ENCODE assay signal across 21 cellular contexts in genomic region chr20:19824861-19825260, GRCh38.
DNase-seq lines count a peak whose midpoint lies in the region; ATAC-seq, FAIRE-seq and TF ChIP-seq lines count a peak whose summit lies in the region.
"Had no signal": no experiment of that assay in that cellular context is flagged by ENCODE, and none has a peak within 500 bp of the region (broad histone marks: within the 10 kb centered on the region; RNA-seq: fewer than 3 reads in every experiment).

No MANE protein-coding gene starts in this region.

- H3K79me2 ChIP-seq in GM23248 (ENCODE audit: insufficient read depth), result no peaks in the 10 kb centered on the region
- H3K79me2 ChIP-seq in keratinocyte (ENCODE audit: control insufficient read depth, insufficient read depth, low read length), result no peaks in the 10 kb centered on the region
- H3K79me2 ChIP-seq in GM23338 (replicated peaks; ENCODE audit: insufficient read depth), result no peaks in the 10 kb centered on the region
- H3K79me2 ChIP-seq: parathyroid adenoma had no signal

- no peaks in the 10 kb centered on the region for H3K9me3 Mint-ChIP-seq in GM23338
- H3K9me3 Mint-ChIP-seq: activated naive CD8-positive, alpha-beta T cell treated with anti-CD3 and anti-CD28 coated beads, Interleukin-2, amount 10 ng/mL, durations not matched to agents 7 days and 5 days; T-helper 1 cell treated with Interleukin-12 subunit alpha and Interleukin-12 subunit beta and Interleukin-4 antibody, amounts not matched to agents 30 μg/mL and 1 μg/mL, for 36 hours had no signal

- H3K4me3 Mint-ChIP-seq in GM23338, result no peak overlapping the region
- H3K4me3 Mint-ChIP-seq: activated naive CD8-positive, alpha-beta T cell treated with anti-CD3 and anti-CD28 coated beads, Interleukin-2, amount 10 ng/mL, durations not matched to agents 7 days and 5 days; naive thymus-derived CD4-positive, alpha-beta T cell; T-helper 1 cell treated with Interleukin-12 subunit alpha and Interleukin-12 subunit beta and Interleukin-4 antibody, amounts not matched to agents 30 μg/mL and 1 μg/mL, for 36 hours had no signal

- H3K9me1 ChIP-seq in keratinocyte (ENCODE audit: control insufficient read depth, extremely low read depth, insufficient read depth, low read length), result no peaks in the 10 kb centered on the region

- H3K27ac ChIP-seq in GM23248 (no peak overlapping the region), keratinocyte (ENCODE audit: control insufficient read depth, insufficient read depth, low read length) (no peak overlapping the region), upper lobe of left lung (peak overlapping the region in 3 of 4 donors; percentile 9 to 45 (median 36)), GM23338 (ENCODE audit: low read depth) (no peak overlapping the region)
- H3K27ac ChIP-seq: colonic mucosa, parathyroid adenoma, SJSA1 had no signal

- H3K9ac ChIP-seq in GM23248 (no peak overlapping the region), keratinocyte (ENCODE audit: control insufficient read depth, extremely low read depth, insufficient read depth, low read length) (no peak overlapping the region)
- H3K9ac ChIP-seq: parathyroid adenoma had no signal

- 92 to 96% methylated on average over 3 of the region's 3 CpGs for WGBS in GM23248 (ENCODE audit: low coverage in 1 of 2, low lambda C conversion rate in 2 of 2, missing lambda C conversion rate in 2 of 2), 2 experiments
- WGBS in upper lobe of left lung, 2 donors, result 88 to 96% methylated on average over 3 of the region's 3 CpGs

- TF ChIP-seq CTCF in keratinocyte (optimal IDR thresholded peaks at IDR 0.05 in 1 of 3, IDR thresholded peaks at IDR 0.05 in 1 of 3, conservative IDR thresholded peaks at IDR 0.05 in 1 of 3; ENCODE audit: extremely low read depth in 1 of 3, insufficient read depth in 2 of 3, low read length in 3 of 3) (no peak), upper lobe of left lung (IDR thresholded peaks at IDR 0.05) (no peak), GM23338 (conservative IDR thresholded peaks at IDR 0.05; ENCODE audit: low read depth in 2 of 2) (no peak)

- no peak for TF ChIP-seq POLR2A in upper lobe of left lung (IDR thresholded peaks at IDR 0.05)

- H3K9me3 ChIP-seq in GM23248 (ENCODE audit: low read depth), result no peaks in the 10 kb centered on the region
- H3K9me3 ChIP-seq in keratinocyte (ENCODE audit: control insufficient read depth, low read depth, low read length), result no peaks in the 10 kb centered on the region
- no peaks in the 10 kb centered on the region for H3K9me3 ChIP-seq in upper lobe of left lung
- H3K9me3 ChIP-seq: colonic mucosa, SJSA1, thyroid gland had no signal

- no peaks in the 10 kb centered on the region for H3K36me3 Mint-ChIP-seq in GM23338 (ENCODE audit: low read depth)
- H3K36me3 Mint-ChIP-seq: activated naive CD8-positive, alpha-beta T cell treated with anti-CD3 and anti-CD28 coated beads, Interleukin-2, amount 10 ng/mL, durations not matched to agents 7 days and 5 days; naive thymus-derived CD4-positive, alpha-beta T cell had no signal

- H3K4me3 ChIP-seq in GM23248 (no peak overlapping the region), keratinocyte (ENCODE audit: control insufficient read depth in 2 of 3, extremely low read depth in 1 of 3, insufficient read depth in 2 of 3, low read depth in 1 of 3, low read length in 3 of 3) (no peak overlapping the region), upper lobe of left lung (no peak overlapping the region), GM23338 (no peak overlapping the region)
- H3K4me3 ChIP-seq: colonic mucosa, SJSA1, thyroid gland had no signal

- no peaks in the 10 kb centered on the region for H3K36me3 ChIP-seq in GM23248 (ENCODE audit: low read depth)
- H3K36me3 ChIP-seq in keratinocyte (ENCODE audit: control insufficient read depth in 2 of 2, extremely low read depth in 1 of 2, insufficient read depth in 2 of 2, low read length in 2 of 2), result no peaks in the 10 kb centered on the region
- H3K36me3 ChIP-seq in upper lobe of left lung, result peaks cover 0 to 2% (median 0%) of the 10 kb centered on the region in 4 donors
- no peaks in the 10 kb centered on the region for H3K36me3 ChIP-seq in GM23338 (ENCODE audit: insufficient read depth)
- H3K36me3 ChIP-seq: colonic mucosa, SJSA1, thyroid gland had no signal

- ATAC-seq in upper lobe of left lung (ENCODE audit: low FRiP score in 2 of 2), result no peak
- ATAC-seq in GM18867 (IDR thresholded peaks at IDR 0.05; ENCODE audit: unreplicated experiment), result no peak
- ATAC-seq in GM23338, result no peak
- ATAC-seq: naive thymus-derived CD4-positive, alpha-beta T cell had no signal

- peak; percentile 23 for FAIRE-seq in keratinocyte (lab: Jason Lieb, UNC)

- H4K20me1 ChIP-seq in GM23248 (ENCODE audit: insufficient read depth) (no peaks in the 10 kb centered on the region), keratinocyte (ENCODE audit: control insufficient read depth, extremely low read depth, insufficient read depth, low read length) (no peaks in the 10 kb centered on the region), GM23338 (replicated peaks; ENCODE audit: insufficient read depth) (no peaks in the 10 kb centered on the region)

- in situ Hi-C loops in GM23248 (cut with MboI), result no loop called here

- H3K9me2 ChIP-seq in GM23248 (ENCODE audit: insufficient read depth) (no peaks in the 10 kb centered on the region), GM23338 (ENCODE audit: insufficient read depth) (0 out of 2 replicates have a peak, but pooled peaks cover 3% of the 10 kb centered on the region)

- dilution Hi-C loops in keratinocyte (cut with MboI; ENCODE audit: extremely low pct_ligation_motif_present, low sequenced_read_pairs), result no loop called here

- H3F3A ChIP-seq in GM23248 (ENCODE audit: insufficient read depth) (no peaks in the 10 kb centered on the region), GM23338 (replicated peaks; ENCODE audit: low read depth) (no peaks in the 10 kb centered on the region)

- TF ChIP-seq EP300 in upper lobe of left lung (IDR thresholded peaks at IDR 0.05), result no peak

- peak; percentile 58 for DNase-seq in GM23248
- peak; percentile 69 for DNase-seq in RPMI7951 (ENCODE audit: low read depth)
- no peak for DNase-seq in keratinocyte (ENCODE audit: low read depth, low spot score)
- no peak for DNase-seq in upper lobe of left lung
- no peak for DNase-seq in GM23338 (ENCODE audit: low spot score)
- no peak for DNase-seq in activated CD8-positive, alpha-beta memory T cell treated with anti-CD3 and anti-CD28 coated beads, Interleukin-2, amount 50 U/mL, for 4 hours
- DNase-seq: activated CD8-positive, alpha-beta memory T cell treated with anti-CD3 and anti-CD28 coated beads, Interleukin-2, amount 50 U/mL, for 48 hours; activated naive CD8-positive, alpha-beta T cell treated with anti-CD3 and anti-CD28 coated beads, Interleukin-2, amount 10 ng/mL, durations not matched to agents 7 days and 5 days; colonic mucosa; MV-4-11; naive thymus-derived CD4-positive, alpha-beta T cell; NCI-H187; NCI-H345; NCI-H82; stimulated activated CD4-positive, alpha-beta T cell treated with anti-CD3 and anti-CD28 coated beads, Interleukin-1b, Interleukin-23, amount 100 ng/mL, for 48 hours; stimulated activated naive CD4-positive, alpha-beta T cell treated with Interleukin-2 at 50 U/mL for 16 hours; thyroid gland had no signal

- no peak overlapping the region for H3K27ac Mint-ChIP-seq in GM23338
- H3K27ac Mint-ChIP-seq: activated naive CD8-positive, alpha-beta T cell treated with anti-CD3 and anti-CD28 coated beads, Interleukin-2, amount 10 ng/mL, durations not matched to agents 7 days and 5 days; T-helper 1 cell treated with Interleukin-12 subunit alpha and Interleukin-12 subunit beta and Interleukin-4 antibody, amounts not matched to agents 30 μg/mL and 1 μg/mL, for 36 hours had no signal

- H3K4me1 Mint-ChIP-seq in GM23338, result peaks cover 6% of the 10 kb centered on the region

- H3K27me3 Mint-ChIP-seq in GM23338 (ENCODE audit: insufficient read depth, low read depth, poor library complexity), result peaks cover 6% of the 10 kb centered on the region

- no peak overlapping the region for H2AFZ ChIP-seq in GM23248
- no peak overlapping the region for H2AFZ ChIP-seq in keratinocyte (ENCODE audit: control insufficient read depth, low read length)
- H2AFZ ChIP-seq in GM23338, result no peak overlapping the region
- H2AFZ ChIP-seq: parathyroid adenoma had no signal

- no peaks in the 10 kb centered on the region for H3K27me3 ChIP-seq in GM23248 (replicated peaks; ENCODE audit: insufficient read depth)
- H3K27me3 ChIP-seq in keratinocyte (ENCODE audit: control insufficient read depth, extremely low read depth, insufficient read depth, low read length), result no peaks in the 10 kb centered on the region
- no peaks in the 10 kb centered on the region for H3K27me3 ChIP-seq in upper lobe of left lung
- H3K27me3 ChIP-seq in GM23338 (ENCODE audit: insufficient read depth), result no peaks in the 10 kb centered on the region
- H3K27me3 ChIP-seq: colonic mucosa, SJSA1, thyroid gland had no signal

- no peaks in the 10 kb centered on the region for H3K4me1 ChIP-seq in GM23248 (ENCODE audit: insufficient read depth)
- peaks cover 7% of the 10 kb centered on the region for H3K4me1 ChIP-seq in keratinocyte (ENCODE audit: control insufficient read depth, extremely low read depth, insufficient read depth, low read length)
- H3K4me1 ChIP-seq in upper lobe of left lung, result peaks cover 0 to 22% (median 19%) of the 10 kb centered on the region in 4 donors
- no peaks in the 10 kb centered on the region for H3K4me1 ChIP-seq in GM23338 (ENCODE audit: insufficient read depth)
- H3K4me1 ChIP-seq: colonic mucosa, parathyroid adenoma, thyroid gland had no signal

- H3K4me2 ChIP-seq in GM23248 (ENCODE audit: unreplicated experiment), result no peak overlapping the region
- H3K4me2 ChIP-seq in keratinocyte (ENCODE audit: control insufficient read depth, extremely low read depth, insufficient read depth, low read depth, low read length), result no peak overlapping the region
- H3K4me2 ChIP-seq in GM23338, result no peak overlapping the region

TF ChIP-seq in GM23338, 12 proteins besides CTCF, POLR2A, EP300 and RAD21 (continues in another document):
- TF ChIP-seq EZH2phosphoT487 (IDR thresholded peaks at IDR 0.05; ENCODE audit: unreplicated experiment) (no peak), ETS1 (IDR thresholded peaks at IDR 0.05) (no peak)

Comparison
In these comparisons a context has a peak if more than half of its experiments do, and no peak if none do; other contexts are left out.
1. DNase-seq: peak in GM23248 (single experiment) and RPMI7951 (single experiment); none in keratinocyte (single experiment), upper lobe of left lung (0 of 2), GM23338 (single experiment) and activated CD8-positive, alpha-beta memory T cell treated with anti-CD3 and anti-CD28 coated beads, Interleukin-2, amount 50 U/mL, for 4 hours (single experiment).
2. H3K27ac ChIP-seq: peak in upper lobe of left lung (3 of 4); none in GM23248 (single experiment), keratinocyte (single experiment) and GM23338 (single experiment).